In the genomic region with DNA sequence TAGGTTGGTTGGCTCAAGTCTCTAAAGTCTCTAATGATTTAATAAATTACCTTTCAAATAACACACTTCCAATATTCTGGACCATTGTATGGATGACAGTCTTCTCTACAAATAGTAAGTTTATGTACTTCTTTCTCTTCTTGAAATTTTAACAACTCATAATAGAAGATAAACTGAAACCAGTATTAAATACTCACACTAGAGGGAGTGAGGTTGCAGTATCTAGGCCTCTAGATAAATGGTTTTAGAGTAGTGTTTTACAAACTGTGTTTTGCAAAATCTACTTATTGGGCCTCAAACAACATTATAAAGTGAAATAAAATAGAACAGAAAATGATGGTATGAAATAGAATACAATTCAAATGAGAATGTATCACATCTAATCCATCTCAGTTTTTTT, we compare ENCODE assay signal across 20 cellular contexts.
DNase-seq lines count a peak whose midpoint lies in the region; ATAC-seq, FAIRE-seq and TF ChIP-seq lines count a peak whose summit lies in the region.
"Had no signal": no experiment of that assay in that cellular context is flagged by ENCODE, and none has a peak within 500 bp of the region (broad histone marks: within the 10 kb centered on the region; RNA-seq: fewer than 3 reads in every experiment).

No MANE protein-coding gene starts in this region.

- H3K27ac ChIP-seq in C4-2B: no peak overlapping the region
- H3K27ac ChIP-seq in IMR-90 (ENCODE audit: insufficient read depth, low read length): no peak overlapping the region
- H3K27ac ChIP-seq in PC-3 (ENCODE audit: low read length): no peak overlapping the region
- no peak overlapping the region for H3K27ac ChIP-seq in mesenchymal stem cell (ENCODE audit: low read length, poor library complexity, severe bottlenecking)
- no peak overlapping the region for H3K27ac ChIP-seq in HepG2 (ENCODE audit: extremely low read length, insufficient read depth, low read length)
- H3K27ac ChIP-seq: cardiac muscle cell had no signal

- no peaks in the 10 kb centered on the region for H3K9me3 ChIP-seq in IMR-90 (ENCODE audit: control insufficient read depth, insufficient read depth, low read length)
- H3K9me3 ChIP-seq in PC-3 (ENCODE audit: low read length): no peaks in the 10 kb centered on the region
- H3K9me3 ChIP-seq in mesenchymal stem cell (ENCODE audit: control insufficient read depth, low read length): peaks cover 8% of the 10 kb centered on the region
- no peaks in the 10 kb centered on the region for H3K9me3 ChIP-seq in HepG2 (ENCODE audit: low read length)

- H4K91ac ChIP-seq in IMR-90 (ENCODE audit: insufficient read depth, low read depth, low read length) (no peak overlapping the region), mesenchymal stem cell (ENCODE audit: low read length) (no peak overlapping the region)

- DNase-seq in IMR-90 (peak; percentile 6), PC-3 (peak; percentile 30), epithelial cell of esophagus (ENCODE audit: low read depth) (peak; percentile 6), mesenchymal stem cell (no peak), HepG2 (ENCODE audit: low spot score) (no peak)
- no peak for DNase-seq in activated T-cell treated with anti-CD3 and anti-CD28 coated beads, Interleukin-2, amount 50 U/mL, for 1 hour
- DNase-seq: activated CD4-positive, alpha-beta T cell treated with anti-CD3 and anti-CD28 coated beads, Interleukin-2, amount 10 ng/mL, durations not matched to agents 24 days and 14 days; activated gamma-delta T cell treated with Interleukin-2 at 50 U/mL for 16 hours; effector CD4-positive, alpha-beta T cell; KG1; NCI-H1436; NCI-H226; NK-92 treated with Interleukin-12 subunit alpha and Interleukin-12 subunit beta, amount 100 ng/mL, for 24 hours; stimulated activated CD4-positive, alpha-beta T cell treated with anti-CD3 and anti-CD28 coated beads, Interleukin-4, amount 100 ng/mL, for 24 hours; SW 1271 had no signal

- CTCF ChIA-PET in IMR-90 (lab: Yijun Ruan, JAX) (no interaction called here), PC-3 (lab: Charles Lee) (no interaction called here), HepG2 (lab: Yijun Ruan, JAX; ENCODE audit: low intra/inter-chr PET ratio, low total read pairs) (no interaction called here)

- in situ Hi-C loops in IMR-90 (cut with MboI; ENCODE audit: low sequenced_read_pairs): loop anchor here (25.0 kb wide), 1 partner anchor 1355 kb away; the partner anchor contains the start of gene RGS21
- in situ Hi-C loops in HepG2 (cut with HindIII; ENCODE audit: extremely low pct_ligation_motif_present, low pct_unique_long_range_greater_than_20kb): no loop called here

- H3K9me1 ChIP-seq in IMR-90 (ENCODE audit: insufficient read depth, low read length): no peaks in the 10 kb centered on the region

- no peak overlapping the region for H2BK15ac ChIP-seq in IMR-90 (ENCODE audit: low read depth, low read length)
- no peak overlapping the region for H2BK15ac ChIP-seq in mesenchymal stem cell (ENCODE audit: low read depth, poor library complexity, severe bottlenecking)

- H3K56ac ChIP-seq in IMR-90 (ENCODE audit: extremely low read depth, insufficient read depth, low read length): no peak overlapping the region

- H2BK120ac ChIP-seq in IMR-90 (ENCODE audit: low read depth, low read length): no peak overlapping the region
- no peak overlapping the region for H2BK120ac ChIP-seq in mesenchymal stem cell (ENCODE audit: low read depth, low read length)

- H3K4ac ChIP-seq in IMR-90 (ENCODE audit: low read depth, low read length) (no peak overlapping the region), mesenchymal stem cell (ENCODE audit: low read depth in 1 of 2, low read length in 2 of 2) (no peak overlapping the region)

- H3K9ac ChIP-seq in IMR-90 (ENCODE audit: low read depth, low read length) (no peak overlapping the region), PC-3 (ENCODE audit: low read length) (no peak overlapping the region), mesenchymal stem cell (ENCODE audit: low read length) (no peak overlapping the region), HepG2 (ENCODE audit: insufficient read depth, low read depth, low read length) (no peak overlapping the region)

- TF ChIP-seq CTCF in C4-2B (conservative IDR thresholded peaks at IDR 0.05) (peak; percentile 10), IMR-90 (conservative IDR thresholded peaks at IDR 0.05; ENCODE audit: low read depth, low read length) (0 out of 2 replicates have a peak, but pooled peaks have one; percentile 15), PC-3 (conservative IDR thresholded peaks at IDR 0.05; ENCODE audit: low read depth, low read length) (peak; percentile 51), epithelial cell of esophagus (IDR thresholded peaks at IDR 0.05; ENCODE audit: insufficient read depth, low read depth, low read length, missing control alignments) (peak; percentile 5), HepG2 (CRISPR knock-in tag; IDR thresholded peaks at IDR 0.05) (no peak)

- H2AFZ ChIP-seq in IMR-90 (replicated peaks; ENCODE audit: low read length, poor library complexity) (no peak overlapping the region), PC-3 (ENCODE audit: low read length) (no peak overlapping the region), mesenchymal stem cell (ENCODE audit: low read depth, low read length) (no peak overlapping the region), HepG2 (ENCODE audit: low read length) (no peak overlapping the region)

- H2BK5ac ChIP-seq in IMR-90 (ENCODE audit: low read depth, low read length, poor library complexity, severe bottlenecking): no peak overlapping the region
- H2BK5ac ChIP-seq in mesenchymal stem cell (ENCODE audit: low read depth, low read length, poor library complexity, severe bottlenecking): no peak overlapping the region

- H3K36me3 ChIP-seq in IMR-90 (ENCODE audit: control insufficient read depth, insufficient read depth, low read length) (no peaks in the 10 kb centered on the region), PC-3 (ENCODE audit: low read depth, low read length) (no peaks in the 10 kb centered on the region), mesenchymal stem cell (ENCODE audit: control insufficient read depth in 1 of 2, insufficient read depth in 2 of 2, low read depth in 1 of 2, low read length in 2 of 2) (no peaks in the 10 kb centered on the region), HepG2 (replicated peaks in 1 of 2; ENCODE audit: control insufficient read depth in 1 of 2, insufficient read depth in 2 of 2, low read length in 2 of 2) (no peaks in the 10 kb centered on the region)
- H3K36me3 ChIP-seq: cardiac muscle cell had no signal

- TF ChIP-seq RAD21 in IMR-90 (IDR thresholded peaks at IDR 0.05; ENCODE audit: low read length): peak; percentile 11; the same call in 1 of the 2 replicates
- TF ChIP-seq RAD21 in HepG2 (CRISPR knock-in tag; IDR thresholded peaks at IDR 0.05): no peak

- H4K8ac ChIP-seq in IMR-90 (ENCODE audit: low read depth in 2 of 2, low read length in 2 of 2): no peak overlapping the region
- no peak overlapping the region for H4K8ac ChIP-seq in mesenchymal stem cell (ENCODE audit: low read length)

- intact Hi-C loops in IMR-90 (cut with micrococcal nuclease) (loop anchor here (10.0 kb wide), 1 partner anchor 1357 kb away; the partner anchor contains the start of gene RGS21), PC-3 (cut with micrococcal nuclease) (loop anchor here (5.0 to 10.0 kb wide), 3 partner anchors 65 to 323 kb away; no protein-coding TSS in a partner anchor), HepG2 (cut with micrococcal nuclease; ENCODE audit: unreplicated experiment) (no loop called here)

- H3K4me1 ChIP-seq in IMR-90 (ENCODE audit: control insufficient read depth, insufficient read depth, low read length) (no peaks in the 10 kb centered on the region), PC-3 (ENCODE audit: insufficient read depth, low read length) (no peaks in the 10 kb centered on the region), mesenchymal stem cell (ENCODE audit: control insufficient read depth, insufficient read depth, low read depth, low read length) (no peaks in the 10 kb centered on the region), HepG2 (ENCODE audit: insufficient read depth, low read length) (no peaks in the 10 kb centered on the region)

- FAIRE-seq in HepG2 (lab: Jason Lieb, UNC): no peak

- H3K79me1 ChIP-seq in IMR-90 (ENCODE audit: low read depth in 1 of 2, low read length in 2 of 2): no peaks in the 10 kb centered on the region
- H3K79me1 ChIP-seq in mesenchymal stem cell (replicated peaks; ENCODE audit: low read length, poor library complexity, severe bottlenecking): no peaks in the 10 kb centered on the region

- H2BK12ac ChIP-seq in mesenchymal stem cell (ENCODE audit: low read length in 2 of 2): no peak overlapping the region

- dilution Hi-C loops in IMR-90 (cut with HindIII; ENCODE audit: low sequenced_read_pairs, unreplicated experiment): no loop called here

- no peaks in the 10 kb centered on the region for H3K79me2 ChIP-seq in PC-3 (ENCODE audit: low read length)
- H3K79me2 ChIP-seq in HepG2 (ENCODE audit: insufficient read depth, low read length): no peaks in the 10 kb centered on the region

- H2BK20ac ChIP-seq in IMR-90 (ENCODE audit: low read depth, low read length): no peak overlapping the region

- H3K9me2 ChIP-seq in PC-3 (replicated peaks; ENCODE audit: low read length): 0 out of 2 replicates have a peak, but pooled peaks cover 3% of the 10 kb centered on the region

- H4K5ac ChIP-seq in IMR-90 (ENCODE audit: low read depth, low read length): no peak overlapping the region

- H3K4me2 ChIP-seq in IMR-90 (ENCODE audit: low read depth, low read length) (no peak overlapping the region), PC-3 (ENCODE audit: low read length) (no peak overlapping the region), mesenchymal stem cell (ENCODE audit: low read length, poor library complexity, severe bottlenecking) (no peak overlapping the region), HepG2 (ENCODE audit: low read depth, low read length) (no peak overlapping the region)
- H3K4me2 ChIP-seq: smooth muscle cell had no signal

- H3F3A ChIP-seq in PC-3 (ENCODE audit: low read length, unreplicated experiment): no peaks in the 10 kb centered on the region

- TF ChIP-seq EP300 in HepG2 (IDR thresholded peaks at IDR 0.05; ENCODE audit: low read depth in 2 of 2, low read length in 2 of 2): no peak
- no peak for TF ChIP-seq EP300 in HepG2 (CRISPR knock-in tag; IDR thresholded peaks at IDR 0.05; ENCODE audit: borderline replicate concordance)

- H4K20me1 ChIP-seq in IMR-90 (ENCODE audit: insufficient read depth, low read length) (no peaks in the 10 kb centered on the region), PC-3 (ENCODE audit: low read length) (no peaks in the 10 kb centered on the region), HepG2 (ENCODE audit: insufficient read depth, low read length) (no peaks in the 10 kb centered on the region)

- H3K4me3 ChIP-seq in IMR-90 (ENCODE audit: insufficient read depth, low read depth, low read length) (no peak overlapping the region), PC-3 (ENCODE audit: low read length) (no peak overlapping the region), epithelial cell of esophagus (ENCODE audit: low read length) (no peak overlapping the region), mesenchymal stem cell (ENCODE audit: insufficient read depth in 1 of 2, low read depth in 1 of 2, low read length in 2 of 2) (no peak overlapping the region), HepG2 (replicated peaks in 1 of 3; ENCODE audit: insufficient read depth in 1 of 3, low read depth in 2 of 3, low read length in 3 of 3) (no peak overlapping the region)
- H3K4me3 ChIP-seq: cardiac muscle cell, smooth muscle cell had no signal

- TF ChIP-seq POLR2A in IMR-90 (IDR thresholded peaks at IDR 0.05; ENCODE audit: low read depth, low read length): no peak
- TF ChIP-seq POLR2A in HepG2 (IDR thresholded peaks at IDR 0.05; ENCODE audit: insufficient read depth in 1 of 2, low read depth in 2 of 2, low read length in 2 of 2): no peak

- POLR2A ChIA-PET in IMR-90 (lab: Charles Lee; ENCODE audit: unreplicated experiment): no interaction called here
- POLR2A ChIA-PET in PC-3 (lab: Charles Lee; ENCODE audit: unreplicated experiment): no interaction called here
- POLR2A ChIA-PET in HepG2 (lab: Yijun Ruan, JAX): no interaction called here

- BruUV-seq in IMR-90 (replicated peaks; lab: Mats Ljungman, UMichigan): no TSS peak
- no TSS peak for BruUV-seq in PC-3 (replicated peaks; lab: Mats Ljungman, UMichigan)
- BruUV-seq in HepG2 (replicated peaks; lab: Mats Ljungman, UMichigan): no TSS peak

- H3K23ac ChIP-seq in IMR-90 (ENCODE audit: low read depth, low read length) (no peak overlapping the region), mesenchymal stem cell (ENCODE audit: low read length in 2 of 2) (no peak overlapping the region)

- H3K18ac ChIP-seq in IMR-90 (ENCODE audit: low read depth, low read length) (no peak overlapping the region), mesenchymal stem cell (ENCODE audit: low read depth in 1 of 2, low read length in 2 of 2) (no peak overlapping the region)

- no peaks in the 10 kb centered on the region for H3K27me3 ChIP-seq in IMR-90 (ENCODE audit: control insufficient read depth, insufficient read depth, low read length)
- no peaks in the 10 kb centered on the region for H3K27me3 ChIP-seq in PC-3 (ENCODE audit: low read length)
- H3K27me3 ChIP-seq in mesenchymal stem cell (ENCODE audit: control insufficient read depth in 1 of 2, insufficient read depth in 1 of 2, low read length in 2 of 2): no peaks in the 10 kb centered on the region
- no peaks in the 10 kb centered on the region for H3K27me3 ChIP-seq in HepG2 (ENCODE audit: control insufficient read depth in 1 of 2, insufficient read depth in 2 of 2, low read length in 2 of 2)
- H3K27me3 ChIP-seq: cardiac muscle cell had no signal

- H3K14ac ChIP-seq in IMR-90 (replicated peaks; ENCODE audit: low read depth, low read length) (no peak overlapping the region), mesenchymal stem cell (ENCODE audit: low read length in 2 of 2) (no peak overlapping the region)

- no peak overlapping the region for H2AK9ac ChIP-seq in IMR-90 (replicated peaks; ENCODE audit: low read depth, low read length, poor library complexity)

- no peak overlapping the region for H2AK5ac ChIP-seq in IMR-90 (ENCODE audit: low read depth, low read length)
- no peak overlapping the region for H2AK5ac ChIP-seq in mesenchymal stem cell (ENCODE audit: low read length, severe bottlenecking)

- ATAC-seq in IMR-90 (ENCODE audit: low read depth) (no peak), PC-3 (peak; percentile 70), HepG2 (no peak), HG03469 (IDR thresholded peaks at IDR 0.05; ENCODE audit: unreplicated experiment) (no peak)
- ATAC-seq: left lobe of liver had no signal

Comparison
In these comparisons a context has a peak if more than half of its experiments do, and no peak if none do; other contexts are left out.
1. DNase-seq: peak in IMR-90 (single experiment), PC-3 (single experiment) and epithelial cell of esophagus (single experiment); none in mesenchymal stem cell (single experiment), HepG2 (single experiment) and activated T-cell treated with anti-CD3 and anti-CD28 coated beads, Interleukin-2, amount 50 U/mL, for 1 hour (single experiment).